Comparison of ENCODE assay signal across 20 cellular contexts in genomic region chr12:19778111-19778688, GRCh38.
DNase-seq lines count a peak whose midpoint lies in the region; ATAC-seq and TF ChIP-seq lines count a peak whose summit lies in the region.
"Had no signal": no experiment of that assay in that cellular context is flagged by ENCODE, and none has a peak within 500 bp of the region (broad histone marks: within the 10 kb centered on the region; RNA-seq: fewer than 3 reads in every experiment).

No MANE protein-coding gene starts in this region.

- TF ChIP-seq CTCF in fibroblast of lung (conservative IDR thresholded peaks at IDR 0.05 in 1 of 2, IDR thresholded peaks at IDR 0.05 in 1 of 2; ENCODE audit: low read depth in 1 of 2, low read length in 2 of 2) (no peak), osteocyte (IDR thresholded peaks at IDR 0.05) (no peak)

- H3K27ac ChIP-seq in SJSA1 (peak overlapping the region; percentile 37), fibroblast of lung (ENCODE audit: insufficient read depth, low read length) (no peak overlapping the region)
- H3K27ac ChIP-seq: BLaER1 treated with 17β-estradiol and CSF1 and Interleukin-3, amounts not matched to agents 10 nM and 100 nM; body of pancreas; right lobe of liver; thyroid gland had no signal

- no peak overlapping the region for H3K4me3 ChIP-seq in SJSA1
- no peak overlapping the region for H3K4me3 ChIP-seq in fibroblast of lung (replicated peaks in 1 of 4; ENCODE audit: control extremely low read depth in 1 of 4, insufficient read depth in 1 of 4, low read depth in 3 of 4, low read length in 4 of 4)
- H3K4me3 ChIP-seq: BLaER1 treated with 17β-estradiol and CSF1 and Interleukin-3, amounts not matched to agents 10 nM and 100 nM; body of pancreas; right lobe of liver; thyroid gland had no signal

- H3K27me3 Mint-ChIP-seq in osteocyte (ENCODE audit: unreplicated experiment), result no peaks in the 10 kb centered on the region
- H3K27me3 Mint-ChIP-seq: memory B cell had no signal

- H3K79me2 ChIP-seq in fibroblast of lung (ENCODE audit: control insufficient read depth, insufficient read depth, low read length), result no peaks in the 10 kb centered on the region

- H3K36me3 Mint-ChIP-seq in osteocyte (ENCODE audit: unreplicated experiment), result peaks cover 4% of the 10 kb centered on the region
- H3K36me3 Mint-ChIP-seq: memory B cell, WTC11 had no signal

- H3K4me3 Mint-ChIP-seq in osteocyte (ENCODE audit: unreplicated experiment), result no peak overlapping the region
- H3K4me3 Mint-ChIP-seq: memory B cell, WTC11 had no signal

- H3K4me1 Mint-ChIP-seq in osteocyte (ENCODE audit: unreplicated experiment), result peaks cover 35% of the 10 kb centered on the region
- H3K4me1 Mint-ChIP-seq: memory B cell had no signal

- H4K20me1 ChIP-seq in fibroblast of lung (ENCODE audit: control insufficient read depth, extremely low read depth, insufficient read depth, low read length), result no peaks in the 10 kb centered on the region
- H4K20me1 ChIP-seq: BLaER1 treated with 17β-estradiol and CSF1 and Interleukin-3, amounts not matched to agents 10 nM and 100 nM had no signal

- H2AFZ ChIP-seq in fibroblast of lung (ENCODE audit: low read length), result no peak overlapping the region

- no peaks in the 10 kb centered on the region for H3K27me3 ChIP-seq in SJSA1 (replicated peaks)
- H3K27me3 ChIP-seq in fibroblast of lung (ENCODE audit: control insufficient read depth, insufficient read depth, low read length), result no peaks in the 10 kb centered on the region
- H3K27me3 ChIP-seq: BLaER1 treated with 17β-estradiol and CSF1 and Interleukin-3, amounts not matched to agents 10 nM and 100 nM; body of pancreas; right lobe of liver; thyroid gland had no signal

- H3K9me3 ChIP-seq in SJSA1 (replicated peaks), result no peaks in the 10 kb centered on the region
- no peaks in the 10 kb centered on the region for H3K9me3 ChIP-seq in fibroblast of lung (ENCODE audit: control insufficient read depth, insufficient read depth, low read depth, low read length)
- H3K9me3 ChIP-seq: body of pancreas, right lobe of liver, thyroid gland had no signal

- no peak overlapping the region for H3K4me2 ChIP-seq in fibroblast of lung (ENCODE audit: extremely low read depth, insufficient read depth, low read length)

- no peak for TF ChIP-seq POLR2A in GM18505 (IDR thresholded peaks at IDR 0.05; ENCODE audit: borderline replicate concordance, extremely low read depth, insufficient read depth, insufficient read length)

- no peaks in the 10 kb centered on the region for H3K9me3 Mint-ChIP-seq in osteocyte (ENCODE audit: unreplicated experiment)

- peaks cover 34% of the 10 kb centered on the region for H3K4me1 ChIP-seq in SJSA1 (replicated peaks)
- H3K4me1 ChIP-seq in fibroblast of lung (ENCODE audit: control insufficient read depth, extremely low read depth, insufficient read depth, low read length), result no peaks in the 10 kb centered on the region
- H3K4me1 ChIP-seq: body of pancreas, right lobe of liver had no signal

- DNase-seq in HCEC 1CT (peak; percentile 26), SJSA1 (ENCODE audit: low read depth in 1 of 2, low spot score in 2 of 2) (peak in 1 of 2 experiments; percentile 51), fibroblast of lung (ENCODE audit: low read depth in 2 of 2) (peak; percentile 34 to 66), osteocyte (ENCODE audit: extremely low spot score, unreplicated experiment) (no peak), NCI-H526 (lab: John Stamatoyannopoulos, UW) (no peak), COLO668 (lab: John Stamatoyannopoulos, UW; ENCODE audit: unreplicated experiment) (no peak)
- DNase-seq in stimulated activated CD4-positive, alpha-beta T cell treated with anti-CD3 and anti-CD28 coated beads, Interleukin-15, amount 100 ng/mL, for 24 hours, result no peak
- DNase-seq: activated CD8-positive, alpha-beta memory T cell treated with anti-CD3 and anti-CD28 coated beads for 24 hours; body of pancreas; effector CD4-positive, alpha-beta T cell; NCI-H1930; NCI-H526 treated with DMSO at 0.1 percent for 48 hours; right lobe of liver; stimulated activated CD4-positive, alpha-beta T cell treated with anti-CD3 and anti-CD28 coated beads, Interleukin-4, amount 100 ng/mL, for 1 hour; stimulated activated CD8-positive, alpha-beta memory T cell treated with anti-CD3 and anti-CD28 coated beads, Interleukin-4, amount 100 ng/mL, for 48 hours; thyroid gland had no signal

- H3K27ac Mint-ChIP-seq in osteocyte (ENCODE audit: unreplicated experiment), result peak overlapping the region; percentile 78
- H3K27ac Mint-ChIP-seq: memory B cell, WTC11 had no signal

- no peak for ATAC-seq in GM18505 (IDR thresholded peaks at IDR 0.05; ENCODE audit: unreplicated experiment)
- ATAC-seq: body of pancreas, right lobe of liver had no signal

- H3K36me3 ChIP-seq in SJSA1 (no peaks in the 10 kb centered on the region), fibroblast of lung (ENCODE audit: control insufficient read depth, insufficient read depth, low read length) (no peaks in the 10 kb centered on the region)
- H3K36me3 ChIP-seq: BLaER1 treated with 17β-estradiol and CSF1 and Interleukin-3, amounts not matched to agents 10 nM and 100 nM; right lobe of liver; thyroid gland had no signal

- H3K9ac ChIP-seq in fibroblast of lung (ENCODE audit: insufficient read depth, low read length), result no peak overlapping the region
- H3K9ac ChIP-seq: BLaER1 treated with 17β-estradiol and CSF1 and Interleukin-3, amounts not matched to agents 10 nM and 100 nM had no signal

Comparison
In these comparisons a context has a peak if more than half of its experiments do, and no peak if none do; other contexts are left out.
1. DNase-seq: peak in HCEC 1CT (single experiment) and fibroblast of lung (2 of 2); none in osteocyte (single experiment), NCI-H526 (0 of 2), COLO668 (single experiment) and stimulated activated CD4-positive, alpha-beta T cell treated with anti-CD3 and anti-CD28 coated beads, Interleukin-15, amount 100 ng/mL, for 24 hours (single experiment).